20 cellular contexts compared by ENCODE assay signal in genomic region chr10:112280205-112280921, GRCh38. TPM values are rescaled to one million over a fixed set of nuclear protein-coding genes. Genes with fewer than 3 reads are reported as not detected.
DNase-seq lines count a peak whose midpoint lies in the region; ATAC-seq, FAIRE-seq and TF ChIP-seq lines count a peak whose summit lies in the region.
"Had no signal": no experiment of that assay in that cellular context is flagged by ENCODE, and none has a peak within 500 bp of the region (broad histone marks: within the 10 kb centered on the region; RNA-seq: fewer than 3 reads in every experiment).

No MANE protein-coding gene starts in this region.

- no peak overlapping the region for H3K4me3 Mint-ChIP-seq in Caco-2 (ENCODE audit: unreplicated experiment)

- H4K20me1 ChIP-seq in HepG2 (ENCODE audit: insufficient read depth, low read length) = no peaks in the 10 kb centered on the region
- H4K20me1 ChIP-seq: BLaER1 treated with 17β-estradiol and CSF1 and Interleukin-3, amounts not matched to agents 10 nM and 100 nM had no signal

- CTCF ChIA-PET in Caco-2 (lab: Charles Lee) (no interaction called here), HepG2 (lab: Yijun Ruan, JAX; ENCODE audit: low intra/inter-chr PET ratio, low total read pairs) (no interaction called here)

- peak; percentile 52 to 73 for DNase-seq in Caco-2
- DNase-seq in M059J (ENCODE audit: low read depth) = peak; percentile 36
- DNase-seq in bronchial epithelial cell (ENCODE audit: low read depth) = peak; percentile 62
- peak; percentile 71 for DNase-seq in HepG2 (ENCODE audit: low spot score)
- DNase-seq in amniotic stem cell (lab: John Stamatoyannopoulos, UW) = no peak
- DNase-seq in caudate nucleus (lab: John Stamatoyannopoulos, UW) = no peak
- no peak for DNase-seq in left ventricle myocardium inferior
- no peak for DNase-seq in 8988T
- DNase-seq: DMS 273 treated with DMSO at 0.1 percent for 48 hours, KBM-7, NCI-H1048, NCI-H345, NCI-H526 treated with DMSO at 0.1 percent for 48 hours, SK-N-SH had no signal

- peaks cover 13% of the 10 kb centered on the region for H3K9me3 Mint-ChIP-seq in Caco-2 (ENCODE audit: unreplicated experiment)

- peak overlapping the region; percentile 55 for H3K27ac Mint-ChIP-seq in Caco-2 (ENCODE audit: unreplicated experiment)

- H3K36me3 ChIP-seq in Caco-2 (ENCODE audit: control insufficient read depth, insufficient read depth, low read length) (no peaks in the 10 kb centered on the region), bronchial epithelial cell (ENCODE audit: control insufficient read depth, insufficient read depth, low read length) (no peaks in the 10 kb centered on the region), HepG2 (replicated peaks in 1 of 2; ENCODE audit: control insufficient read depth in 1 of 2, insufficient read depth in 2 of 2, low read length in 2 of 2) (no peaks in the 10 kb centered on the region), left ventricle myocardium inferior (no peaks in the 10 kb centered on the region)
- H3K36me3 ChIP-seq: BLaER1 treated with 17β-estradiol and CSF1 and Interleukin-3, amounts not matched to agents 10 nM and 100 nM; HAP-1 had no signal

- H3K4me1 Mint-ChIP-seq in Caco-2 (ENCODE audit: low read depth, unreplicated experiment) = peaks cover 27% of the 10 kb centered on the region

- no peak overlapping the region for H3K9ac ChIP-seq in HepG2 (ENCODE audit: insufficient read depth, low read depth, low read length)
- H3K9ac ChIP-seq: BLaER1 treated with 17β-estradiol and CSF1 and Interleukin-3, amounts not matched to agents 10 nM and 100 nM; SK-N-SH had no signal

- FAIRE-seq in bronchial epithelial cell (lab: Jason Lieb, UNC) (no peak), HepG2 (lab: Jason Lieb, UNC) (peak; percentile 64)
- FAIRE-seq: GM12891, HTR-8/SVneo had no signal

- no peaks in the 10 kb centered on the region for H3K9me3 ChIP-seq in Caco-2
- no peaks in the 10 kb centered on the region for H3K9me3 ChIP-seq in HepG2 (ENCODE audit: low read length)
- H3K9me3 ChIP-seq in left ventricle myocardium inferior (replicated peaks) = no peaks in the 10 kb centered on the region
- H3K9me3 ChIP-seq: BLaER1 treated with 17β-estradiol and CSF1 and Interleukin-3, amounts not matched to agents 10 nM and 100 nM; HAP-1; SK-N-SH had no signal

- peak; percentile 75 for ATAC-seq in HepG2
- ATAC-seq: Right ventricle myocardium inferior had no signal

- no peaks in the 10 kb centered on the region for H3K27me3 Mint-ChIP-seq in Caco-2 (ENCODE audit: insufficient read depth, unreplicated experiment)

- WGBS in HepG2 (ENCODE audit: low lambda C conversion rate) = 13% methylated on average over 2 of the region's 2 CpGs

- H3K4me3 ChIP-seq in Caco-2 (ENCODE audit: low read depth, low read length) (no peak overlapping the region), bronchial epithelial cell (ENCODE audit: low read depth, low read length) (no peak overlapping the region), HepG2 (replicated peaks in 1 of 3; ENCODE audit: insufficient read depth in 1 of 3, low read depth in 2 of 3, low read length in 3 of 3) (no peak overlapping the region; a peak in 1 of 6 replicates), left ventricle myocardium inferior (no peak overlapping the region)
- H3K4me3 ChIP-seq: BLaER1 treated with 17β-estradiol and CSF1 and Interleukin-3, amounts not matched to agents 10 nM and 100 nM; HAP-1 had no signal

- H3K4me2 ChIP-seq in HepG2 (ENCODE audit: low read depth, low read length) = peak overlapping the region; percentile 36
- H3K4me2 ChIP-seq: BLaER1 treated with 17β-estradiol and CSF1 and Interleukin-3, amounts not matched to agents 10 nM and 100 nM; SK-N-SH had no signal

- POLR2A ChIA-PET in Caco-2 (lab: Charles Lee) = no interaction called here
- POLR2A ChIA-PET in HepG2 (lab: Yijun Ruan, JAX) = interaction anchor here (1.1 to 3.2 kb wide), 3 partner anchors 13 to 54 kb away, joined by 4 to 31 read pairs (median 12); no protein-coding TSS in a partner anchor

- no peaks in the 10 kb centered on the region for H3K79me2 ChIP-seq in HepG2 (ENCODE audit: insufficient read depth, low read length)

- in situ Hi-C loops in HepG2 (cut with HindIII; ENCODE audit: extremely low pct_ligation_motif_present, low pct_unique_long_range_greater_than_20kb) = no loop called here

- no peak for TF ChIP-seq POLR2A in HepG2 (IDR thresholded peaks at IDR 0.05; ENCODE audit: insufficient read depth in 1 of 2, low read depth in 2 of 2, low read length in 2 of 2)

- peaks cover 52% of the 10 kb centered on the region for H3K4me1 ChIP-seq in Caco-2
- H3K4me1 ChIP-seq in HepG2 (ENCODE audit: insufficient read depth, low read length) = peaks cover 73% of the 10 kb centered on the region
- no peaks in the 10 kb centered on the region for H3K4me1 ChIP-seq in left ventricle myocardium inferior
- H3K4me1 ChIP-seq: HAP-1 had no signal

- peak in 1 of 2 experiments; percentile 28; a peak in 2 of 4 replicates for TF ChIP-seq EP300 in HepG2 (IDR thresholded peaks at IDR 0.05; ENCODE audit: low read depth in 2 of 2, low read length in 2 of 2)
- no peak; the same call in 1 of the 2 replicates for TF ChIP-seq EP300 in HepG2 (CRISPR knock-in tag; IDR thresholded peaks at IDR 0.05; ENCODE audit: borderline replicate concordance)

- no peaks in the 10 kb centered on the region for H3K27me3 ChIP-seq in Caco-2 (replicated peaks; ENCODE audit: control insufficient read depth, insufficient read depth, low read length)
- H3K27me3 ChIP-seq in bronchial epithelial cell (ENCODE audit: control insufficient read depth, insufficient read depth, low read length) = no peaks in the 10 kb centered on the region
- H3K27me3 ChIP-seq in HepG2 (ENCODE audit: control insufficient read depth in 1 of 2, insufficient read depth in 2 of 2, low read length in 2 of 2) = no peaks in the 10 kb centered on the region
- no peaks in the 10 kb centered on the region for H3K27me3 ChIP-seq in left ventricle myocardium inferior (ENCODE audit: low read depth)
- H3K27me3 ChIP-seq: BLaER1 treated with 17β-estradiol and CSF1 and Interleukin-3, amounts not matched to agents 10 nM and 100 nM had no signal

- BruUV-seq in Caco-2 (replicated peaks; lab: Mats Ljungman, UMichigan) = no TSS peak
- no TSS peak for BruUV-seq in HepG2 (replicated peaks; lab: Mats Ljungman, UMichigan)

- TF ChIP-seq RAD21 in HepG2 (CRISPR knock-in tag; IDR thresholded peaks at IDR 0.05) = no peak

- TF ChIP-seq CTCF in Caco-2 (IDR thresholded peaks at IDR 0.05; ENCODE audit: insufficient read depth in 1 of 2, low read depth in 1 of 2, low read length in 1 of 2, severe bottlenecking in 1 of 2, unreplicated experiment in 1 of 2) = no peak
- no peak for TF ChIP-seq CTCF in bronchial epithelial cell (IDR thresholded peaks at IDR 0.05; ENCODE audit: insufficient read depth, low read length, severe bottlenecking)
- TF ChIP-seq CTCF in HepG2 (CRISPR knock-in tag; IDR thresholded peaks at IDR 0.05) = 0 out of 2 replicates have a peak, but pooled peaks have one; percentile 3
- no peak for TF ChIP-seq CTCF in left ventricle myocardium inferior (IDR thresholded peaks at IDR 0.05; ENCODE audit: borderline replicate concordance)

- no peaks in the 10 kb centered on the region for H3K36me3 Mint-ChIP-seq in Caco-2 (ENCODE audit: insufficient read depth, unreplicated experiment)

- H3K27ac ChIP-seq in HepG2 (ENCODE audit: extremely low read length, insufficient read depth, low read length) (peak overlapping the region; percentile 60), caudate nucleus (ENCODE audit: low read depth, low read length) (no peak overlapping the region), left ventricle myocardium inferior (replicated peaks) (no peak overlapping the region)
- H3K27ac ChIP-seq: 22Rv1; BLaER1 treated with 17β-estradiol and CSF1 and Interleukin-3, amounts not matched to agents 10 nM and 100 nM had no signal

- no peak overlapping the region for H2AFZ ChIP-seq in HepG2 (ENCODE audit: low read length)

- intact Hi-C loops in Caco-2 (cut with micrococcal nuclease; ENCODE audit: unreplicated experiment) (loop anchor here (1.0 kb wide), 2 partner anchors 19 to 27 kb away; no protein-coding TSS in a partner anchor), HepG2 (cut with micrococcal nuclease; ENCODE audit: unreplicated experiment) (no loop called here), left ventricle myocardium inferior (cut with micrococcal nuclease) (no loop called here)

TF ChIP-seq in HepG2, 621 proteins besides CTCF, POLR2A, EP300 and RAD21 (continues in another document):
- TF ChIP-seq SIX4 (CRISPR knock-in tag; IDR thresholded peaks at IDR 0.05) (peak; percentile 91), CBX1 (IDR thresholded peaks at IDR 0.05; ENCODE audit: low read depth) (no peak), HMG20A (CRISPR knock-in tag; IDR thresholded peaks at IDR 0.05; ENCODE audit: borderline replicate concordance) (no peak), YEATS4 (CRISPR knock-in tag; IDR thresholded peaks at IDR 0.05; ENCODE audit: borderline replicate concordance) (no peak)

RNA-seq across cellular contexts. Expression of gene TECTB, which starts 2.8 kb away (rescaled TPM):
- total RNA-seq in Caco-2 (2022) (0.27 and 0.37 TPM in 2 replicates), bronchial epithelial cell (not detected in 2 replicates), HepG2 (2016; rRNA removed; fragmentation: Illumina TruSeq; extraction: Trizol) (1.3 and 1.8 TPM in 2 replicates), left ventricle myocardium inferior (not detected)
- 0.07 and 0.15 TPM in 2 replicates for total RNA-seq in M059J (2014; rRNA removed; shearing (Covaris generic))
- 0.61 and 0.71 TPM in 2 replicates for total RNA-seq in HepG2 (2016; cell fraction: cytosol; rRNA removed; fragmentation: Illumina TruSeq; extraction: Trizol; ENCODE audit: low read depth)
- 1.5 and 1.9 TPM in 2 replicates for total RNA-seq in HepG2 (2016; cell fraction: insoluble cytoplasmic fraction; rRNA removed; fragmentation: Illumina TruSeq; extraction: Trizol)
- 1.0 and 1.4 TPM in 2 replicates for total RNA-seq in HepG2 (2016; cell fraction: membrane; rRNA removed; fragmentation: Illumina TruSeq; extraction: Trizol)
- total RNA-seq in HepG2 (2016; cell fraction: nucleus; rRNA removed; fragmentation: Illumina TruSeq; extraction: Trizol) = 2.4 and 2.8 TPM in 2 replicates
- 0.78 and 1.1 TPM in 2 replicates for polyA plus RNA-seq in HepG2 (2011; rRNA removed)
- 0.48 and 0.63 TPM in 2 replicates for polyA plus RNA-seq in HepG2 (2011; cell fraction: cytosol; rRNA removed)
- 1.3 and 1.7 TPM in 2 replicates for polyA plus RNA-seq in HepG2 (2011; cell fraction: nucleus; rRNA removed)
- 0.68 and 1.6 TPM in 2 replicates for polyA plus RNA-seq in HepG2 (2012)
- polyA plus RNA-seq in HepG2 (2016; cell fraction: cytosol; fragmentation: Illumina TruSeq; extraction: Trizol; ENCODE audit: low read depth) = 0.19 and 0.38 TPM in 2 replicates
- 1.3 and 1.6 TPM in 2 replicates for polyA plus RNA-seq in HepG2 (2016; cell fraction: insoluble cytoplasmic fraction; fragmentation: Illumina TruSeq; extraction: Trizol; ENCODE audit: low read depth)
- 0.73 and 0.96 TPM in 2 replicates for polyA plus RNA-seq in HepG2 (2016; cell fraction: membrane; fragmentation: Illumina TruSeq; extraction: Trizol; ENCODE audit: low read depth)
- polyA plus RNA-seq in HepG2 (2016; cell fraction: nucleus; fragmentation: Illumina TruSeq; extraction: Trizol; ENCODE audit: insufficient read depth, low read depth) = 4.3 and 5.3 TPM in 2 replicates
- polyA minus RNA-seq in HepG2 (2011; rRNA and poly(A)+ RNA removed; ENCODE audit: low replicate concordance) = 0.66 TPM in 1 of 2 replicates, not detected in the other
- 0.40 TPM in 1 of 2 replicates, not detected in the other for polyA minus RNA-seq in HepG2 (2011; cell fraction: cytosol; rRNA and poly(A)+ RNA removed)
- polyA minus RNA-seq in HepG2 (2011; cell fraction: nucleus; rRNA and poly(A)+ RNA removed) = 0.52 and 0.99 TPM in 2 replicates
- total RNA-seq: Right ventricle myocardium inferior had no signal
- polyA plus RNA-seq: SK-N-SH had no signal

Comparison
In these comparisons a context has a peak if more than half of its experiments do, and no peak if none do; other contexts are left out.
1. DNase-seq: peak in Caco-2 (2 of 2), M059J (single experiment), bronchial epithelial cell (single experiment) and HepG2 (single experiment); none in amniotic stem cell (single experiment), caudate nucleus (0 of 61), left ventricle myocardium inferior (single experiment) and 8988T (single experiment).